In the genomic region with DNA sequence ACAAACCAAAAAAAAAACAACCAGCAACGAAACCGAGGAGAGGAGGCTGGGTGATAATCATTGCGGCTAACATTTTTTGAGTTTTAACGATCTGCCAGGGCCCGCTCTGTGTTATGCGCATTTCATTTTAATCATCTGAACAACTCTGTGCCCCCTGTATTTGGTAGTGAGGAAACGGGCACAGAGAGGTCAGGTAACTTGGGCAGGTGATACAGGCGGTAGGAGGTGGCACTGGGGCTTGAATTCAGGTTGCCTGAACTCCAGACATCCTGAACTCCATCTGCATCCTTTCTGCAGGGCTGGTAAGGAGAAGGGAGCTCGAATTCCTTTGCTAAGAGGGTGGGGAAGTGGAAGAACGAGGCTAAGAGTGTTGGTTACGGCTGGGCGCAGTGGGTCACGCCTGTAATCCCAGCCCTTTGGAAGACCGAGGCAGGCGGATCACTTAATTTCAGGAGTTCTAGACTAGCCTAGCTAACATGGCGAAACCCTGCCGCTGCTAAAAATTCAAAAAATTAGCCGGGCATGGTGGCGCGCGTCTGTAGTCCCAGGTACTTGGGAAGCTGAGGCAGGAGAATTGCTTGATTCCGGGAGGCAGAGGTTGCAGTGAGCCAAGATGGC, we compare ENCODE assay signal across 8 cellular contexts. TPM values are rescaled to one million over a fixed set of nuclear protein-coding genes. Genes with fewer than 3 reads are reported as not detected.
DNase-seq lines count a peak whose midpoint lies in the region; ATAC-seq and TF ChIP-seq lines count a peak whose summit lies in the region.

No MANE protein-coding gene starts in this region.

- ATAC-seq in GM19023 (IDR thresholded peaks at IDR 0.05; ENCODE audit: unreplicated experiment): no peak
- ATAC-seq in GM21447 (IDR thresholded peaks at IDR 0.05; ENCODE audit: unreplicated experiment): no peak

- peaks cover 15% of the 10 kb centered on the region for H3K79me2 ChIP-seq in parathyroid adenoma

- peak overlapping the region; percentile 92 for H3K4me3 ChIP-seq in parathyroid adenoma (ENCODE audit: low read depth, low read length)

- peaks cover 6% of the 10 kb centered on the region for H3K4me1 Mint-ChIP-seq in endothelial cell (ENCODE audit: unreplicated experiment)

- TF ChIP-seq CTCF in endothelial cell (IDR thresholded peaks at IDR 0.05; ENCODE audit: unreplicated experiment) (no peak), parathyroid adenoma (IDR thresholded peaks at IDR 0.05) (no peak)

- H3K9me3 Mint-ChIP-seq in endothelial cell (ENCODE audit: unreplicated experiment): no peaks in the 10 kb centered on the region

- H3K36me3 Mint-ChIP-seq in endothelial cell (ENCODE audit: low read depth, unreplicated experiment): peaks cover 3% of the 10 kb centered on the region

- H3K4me3 Mint-ChIP-seq in endothelial cell (ENCODE audit: unreplicated experiment): peak overlapping the region; percentile 95

- H3K9ac ChIP-seq in ES-I3 (ENCODE audit: low read depth, low read length): peak overlapping the region; percentile 85; the same call in 1 of the 2 replicates
- H3K9ac ChIP-seq in parathyroid adenoma: no peak overlapping the region

- H3K4me1 ChIP-seq in ES-I3 (ENCODE audit: insufficient read depth, low read length) (no peaks in the 10 kb centered on the region; the same call in 1 of the 2 replicates), parathyroid adenoma (peaks cover 7% of the 10 kb centered on the region)

- H3K36me3 ChIP-seq in ES-I3 (ENCODE audit: insufficient read depth, low read length): peaks cover 3% of the 10 kb centered on the region; the same call in 1 of the 2 replicates
- H3K36me3 ChIP-seq in parathyroid adenoma (ENCODE audit: control insufficient read depth, insufficient read depth, low read length): no peaks in the 10 kb centered on the region

- H2AFZ ChIP-seq in parathyroid adenoma: peak overlapping the region; percentile 89

- peak overlapping the region; percentile 92 for H3K27ac Mint-ChIP-seq in endothelial cell (ENCODE audit: unreplicated experiment)

- H3K27me3 ChIP-seq in parathyroid adenoma (ENCODE audit: control insufficient read depth, insufficient read depth, low read length): no peaks in the 10 kb centered on the region

- peak; percentile 7 for DNase-seq in NOMO-1 treated with dmso at 0.1 percent for 144 hours (lab: John Stamatoyannopoulos, UW; ENCODE audit: unreplicated experiment)
- DNase-seq in endothelial cell (ENCODE audit: low spot score): no peak
- no peak for DNase-seq in HT-29 (ENCODE audit: low spot score)
- no peak for DNase-seq in cerebellar cortex (ENCODE audit: low spot score)

- H3K27me3 Mint-ChIP-seq in endothelial cell (ENCODE audit: unreplicated experiment): peaks cover 3% of the 10 kb centered on the region

- no peak overlapping the region for H3K27ac ChIP-seq in parathyroid adenoma

- H3K9me3 ChIP-seq in ES-I3 (ENCODE audit: control insufficient read depth, insufficient read depth, low read length) (no peaks in the 10 kb centered on the region), parathyroid adenoma (ENCODE audit: control insufficient read depth, low read length) (no peaks in the 10 kb centered on the region)

- peak overlapping the region; percentile 71 for H3K4me2 ChIP-seq in parathyroid adenoma (ENCODE audit: low read length)

RNA-seq across cellular contexts. Expression of a gene that starts 1.1 kb away (rescaled TPM):
- total RNA-seq in endothelial cell (ENCODE audit: unreplicated experiment): 15.8 TPM
- total RNA-seq in HT-29 (2014; rRNA removed; shearing (Covaris generic)): 1.1 and 2.1 TPM in 2 replicates

RNA-seq across cellular contexts. Expression of a gene that starts 6.6 kb away (rescaled TPM):
- total RNA-seq in endothelial cell (ENCODE audit: unreplicated experiment): not detected
- not detected in 2 replicates for total RNA-seq in HT-29 (2014; rRNA removed; shearing (Covaris generic))

RNA-seq across cellular contexts. Expression of a gene that starts 58.4 kb away (rescaled TPM):
- total RNA-seq in endothelial cell (ENCODE audit: unreplicated experiment): 75.5 TPM
- total RNA-seq in HT-29 (2014; rRNA removed; shearing (Covaris generic)): 19.4 and 20.3 TPM in 2 replicates

RNA-seq across cellular contexts. Expression of a gene that starts 58.6 kb away (rescaled TPM):
- 5.7 TPM for total RNA-seq in endothelial cell (ENCODE audit: unreplicated experiment)
- 0.76 and 1.2 TPM in 2 replicates for total RNA-seq in HT-29 (2014; rRNA removed; shearing (Covaris generic))
